In genomic region chr16:85570213-85570734, GRCh38 we compare ENCODE assay signal across 8 cellular contexts. TPM values are rescaled to one million over a fixed set of nuclear protein-coding genes. Genes with fewer than 3 reads are reported as not detected.
DNase-seq lines count a peak whose midpoint lies in the region; ATAC-seq and TF ChIP-seq lines count a peak whose summit lies in the region.

No MANE protein-coding gene starts in this region.

- no peaks in the 10 kb centered on the region for H3K9me3 Mint-ChIP-seq in activated CD4-positive, alpha-beta T cell treated with anti-CD3 and anti-CD28 coated beads, Interleukin-2, amount 10 ng/mL, durations not matched to agents 7 days and 5 days
- H3K9me3 Mint-ChIP-seq in activated T-cell treated with anti-CD3 and anti-CD28 coated beads, Interleukin-2, amount 50 U/mL, for 24 hours: no peaks in the 10 kb centered on the region
- peaks cover 10% of the 10 kb centered on the region for H3K9me3 Mint-ChIP-seq in nephron progenitor cell

- no peak for DNase-seq in activated CD4-positive, alpha-beta T cell treated with anti-CD3 and anti-CD28 coated beads, Interleukin-2, amount 10 ng/mL, durations not matched to agents 7 days and 5 days
- no peak for DNase-seq in activated CD4-positive, alpha-beta T cell treated with anti-CD3 and anti-CD28 coated beads for 1 hour
- DNase-seq in activated T-cell treated with anti-CD3 and anti-CD28 coated beads, Interleukin-2, amount 50 U/mL, for 24 hours: peak; percentile 59
- DNase-seq in nephron progenitor cell (no peak), ascending aorta (ENCODE audit: low spot score in 2 of 2) (no peak), HEK293T (ENCODE audit: extremely low spot score) (no peak), NCI-H1694 (lab: John Stamatoyannopoulos, UW) (no peak)

- no peaks in the 10 kb centered on the region for H3K27me3 ChIP-seq in ascending aorta

- POLR2A ChIA-PET in activated CD4-positive, alpha-beta T cell treated with anti-CD3 and anti-CD28 coated beads, Interleukin-2, amount 10 ng/mL, durations not matched to agents 7 days and 5 days (lab: Charles Lee): interaction anchor here (0.6 kb wide), 1 partner anchor 16 kb away, joined by 4 read pairs; no protein-coding TSS in a partner anchor
- POLR2A ChIA-PET in HEK293T (lab: Yijun Ruan, JAX): no interaction called here

- no peak for TF ChIP-seq CTCF in nephron progenitor cell (IDR thresholded peaks at IDR 0.05)
- TF ChIP-seq CTCF in ascending aorta (IDR thresholded peaks at IDR 0.05): no peak

- no peak overlapping the region for H3K4me3 ChIP-seq in ascending aorta

- peak; percentile 26 for ATAC-seq in HG03097 (IDR thresholded peaks at IDR 0.05; ENCODE audit: low FRiP score, unreplicated experiment)

- H3K27ac Mint-ChIP-seq in activated CD4-positive, alpha-beta T cell treated with anti-CD3 and anti-CD28 coated beads, Interleukin-2, amount 10 ng/mL, durations not matched to agents 7 days and 5 days: peak overlapping the region; percentile 67
- H3K27ac Mint-ChIP-seq in activated T-cell treated with anti-CD3 and anti-CD28 coated beads, Interleukin-2, amount 50 U/mL, for 24 hours: peak overlapping the region; percentile 90
- peak overlapping the region; percentile 83 for H3K27ac Mint-ChIP-seq in nephron progenitor cell

- peaks cover 13% of the 10 kb centered on the region for H3K36me3 Mint-ChIP-seq in activated CD4-positive, alpha-beta T cell treated with anti-CD3 and anti-CD28 coated beads, Interleukin-2, amount 10 ng/mL, durations not matched to agents 7 days and 5 days (ENCODE audit: low read depth)
- peaks cover 3% of the 10 kb centered on the region for H3K36me3 Mint-ChIP-seq in activated T-cell treated with anti-CD3 and anti-CD28 coated beads, Interleukin-2, amount 50 U/mL, for 24 hours (ENCODE audit: low read depth)
- peaks cover 14% of the 10 kb centered on the region for H3K36me3 Mint-ChIP-seq in nephron progenitor cell (ENCODE audit: low read depth)

- CTCF ChIA-PET in activated CD4-positive, alpha-beta T cell treated with anti-CD3 and anti-CD28 coated beads, Interleukin-2, amount 10 ng/mL, durations not matched to agents 7 days and 5 days (lab: Charles Lee): no interaction called here
- CTCF ChIA-PET in HEK293T (lab: Yijun Ruan, JAX): no interaction called here

- no peaks in the 10 kb centered on the region for H3K36me3 ChIP-seq in ascending aorta

- peak overlapping the region in 1 of 2 donors; percentile 27 for H3K27ac ChIP-seq in ascending aorta

- H3K4me1 Mint-ChIP-seq in activated CD4-positive, alpha-beta T cell treated with anti-CD3 and anti-CD28 coated beads, Interleukin-2, amount 10 ng/mL, durations not matched to agents 7 days and 5 days: peaks cover 48% of the 10 kb centered on the region
- peaks cover 66% of the 10 kb centered on the region for H3K4me1 Mint-ChIP-seq in activated T-cell treated with anti-CD3 and anti-CD28 coated beads, Interleukin-2, amount 50 U/mL, for 24 hours (ENCODE audit: low read depth)
- H3K4me1 Mint-ChIP-seq in nephron progenitor cell: peaks cover 91% of the 10 kb centered on the region

- H3K27me3 Mint-ChIP-seq in activated CD4-positive, alpha-beta T cell treated with anti-CD3 and anti-CD28 coated beads, Interleukin-2, amount 10 ng/mL, durations not matched to agents 7 days and 5 days: no peaks in the 10 kb centered on the region
- no peaks in the 10 kb centered on the region for H3K27me3 Mint-ChIP-seq in activated T-cell treated with anti-CD3 and anti-CD28 coated beads, Interleukin-2, amount 50 U/mL, for 24 hours
- peaks cover 7% of the 10 kb centered on the region for H3K27me3 Mint-ChIP-seq in nephron progenitor cell (ENCODE audit: low read depth, poor library complexity)

- no peak overlapping the region for H3K4me3 Mint-ChIP-seq in activated CD4-positive, alpha-beta T cell treated with anti-CD3 and anti-CD28 coated beads, Interleukin-2, amount 10 ng/mL, durations not matched to agents 7 days and 5 days
- H3K4me3 Mint-ChIP-seq in activated T-cell treated with anti-CD3 and anti-CD28 coated beads, Interleukin-2, amount 50 U/mL, for 24 hours: peak overlapping the region; percentile 63
- H3K4me3 Mint-ChIP-seq in nephron progenitor cell: peak overlapping the region; percentile 21

- H3K4me1 ChIP-seq in ascending aorta: peaks cover 13 to 18% of the 10 kb centered on the region in 2 donors

- no peaks in the 10 kb centered on the region for H3K9me3 ChIP-seq in ascending aorta

- intact Hi-C loops in ascending aorta (cut with DNase I): loop anchor here (5.0 kb wide), 1 partner anchor 58 kb away; no protein-coding TSS in a partner anchor

TF ChIP-seq in HEK293T, 16 proteins besides CTCF, POLR2A, EP300 and RAD21:
- TF ChIP-seq FOXA1 (IDR thresholded peaks at IDR 0.05) (no peak), FOXM1 (IDR thresholded peaks at IDR 0.05; ENCODE audit: borderline replicate concordance) (no peak), CTBP1 (IDR thresholded peaks at IDR 0.05; ENCODE audit: borderline replicate concordance) (no peak), LEF1 (IDR thresholded peaks at IDR 0.05; ENCODE audit: borderline replicate concordance) (no peak), FOXK2 (IDR thresholded peaks at IDR 0.05) (no peak), HDGF (IDR thresholded peaks at IDR 0.05; ENCODE audit: borderline replicate concordance) (no peak)
TF ChIP-seq in HEK293T: peak in this region for 0.

RNA-seq across cellular contexts. Expression of gene GSE1, which starts 42.8 kb away (rescaled TPM):
- total RNA-seq in activated CD4-positive, alpha-beta T cell treated with anti-CD3 and anti-CD28 coated beads, Interleukin-2, amount 10 ng/mL, durations not matched to agents 7 days and 5 days: 10 to 100 TPM; 25.7 to 27.3 TPM
- total RNA-seq in ascending aorta: 120 TPM
